Comparison of ENCODE assay signal across 28 cellular contexts in genomic region chr11:115663790-115664189, GRCh38.
"Had no signal": no experiment of that assay in that cellular context is flagged by ENCODE, and none has a peak within 500 bp of the region (broad histone marks: within the 10 kb centered on the region; RNA-seq: fewer than 3 reads in every experiment).

No MANE protein-coding gene starts in this region.

- H3K9me3 ChIP-seq: adrenal gland had no signal

- H3K36me3 ChIP-seq: adrenal gland had no signal

- ATAC-seq: activated CD8-positive, alpha-beta T cell treated with anti-CD3 and anti-CD28 coated beads, Interleukin-2, amount 10 ng/mL, durations not matched to agents 7 days and 5 days; activated naive CD4-positive, alpha-beta T cell treated with anti-CD3 and anti-CD28 coated beads, Interleukin-2, amount 50 U/mL, for 72 hours had no signal

- H3K4me1 ChIP-seq: adrenal gland had no signal

- H3K4me3 ChIP-seq: adrenal gland, PC-9 had no signal

- H3K27ac ChIP-seq: adrenal gland, PC-9, RWPE1 had no signal

- DNase-seq: activated CD4-positive, alpha-beta T cell treated with anti-CD3 and anti-CD28 coated beads, Interleukin-2, amount 10 ng/mL, durations not matched to agents 24 days and 14 days; activated CD4-positive, alpha-beta T cell treated with anti-CD3 and anti-CD28 coated beads, Interleukin-2, amount 50 U/mL, for 4 hours; activated CD8-positive, alpha-beta T cell treated with anti-CD3 and anti-CD28 coated beads, Interleukin-2, amount 10 ng/mL, durations not matched to agents 7 days and 5 days; activated gamma-delta T cell; activated naive CD4-positive, alpha-beta T cell treated with Interleukin-2 at 50 U/mL for 16 hours; activated T-cell treated with anti-CD3 and anti-CD28 coated beads, Interleukin-2, amount 50 U/mL, for 24 hours; adrenal gland; cerebellar nuclear complex; NCI-H1092 treated with DMSO at 0.1 percent for 48 hours; NCI-H1417; NCI-H146; NCI-H187; NCI-H2029 treated with DMSO at 0.1 percent for 48 hours; NCI-H2107; NCI-H2171; NCI-H510A; NCI-H526; NCI-H748 treated with DMSO at 0.1 percent for 48 hours; NK-92 treated with Interleukin-12 subunit alpha and Interleukin-12 subunit beta, amount 100 ng/mL, for 24 hours; PC-9; SW 1271; T-helper 1 cell; T-helper 2 cell; T-helper 9 cell had no signal

- FAIRE-seq: bronchial epithelial cell, RCC 7860 had no signal
